17 cellular contexts compared by ENCODE assay signal in the genomic region with DNA sequence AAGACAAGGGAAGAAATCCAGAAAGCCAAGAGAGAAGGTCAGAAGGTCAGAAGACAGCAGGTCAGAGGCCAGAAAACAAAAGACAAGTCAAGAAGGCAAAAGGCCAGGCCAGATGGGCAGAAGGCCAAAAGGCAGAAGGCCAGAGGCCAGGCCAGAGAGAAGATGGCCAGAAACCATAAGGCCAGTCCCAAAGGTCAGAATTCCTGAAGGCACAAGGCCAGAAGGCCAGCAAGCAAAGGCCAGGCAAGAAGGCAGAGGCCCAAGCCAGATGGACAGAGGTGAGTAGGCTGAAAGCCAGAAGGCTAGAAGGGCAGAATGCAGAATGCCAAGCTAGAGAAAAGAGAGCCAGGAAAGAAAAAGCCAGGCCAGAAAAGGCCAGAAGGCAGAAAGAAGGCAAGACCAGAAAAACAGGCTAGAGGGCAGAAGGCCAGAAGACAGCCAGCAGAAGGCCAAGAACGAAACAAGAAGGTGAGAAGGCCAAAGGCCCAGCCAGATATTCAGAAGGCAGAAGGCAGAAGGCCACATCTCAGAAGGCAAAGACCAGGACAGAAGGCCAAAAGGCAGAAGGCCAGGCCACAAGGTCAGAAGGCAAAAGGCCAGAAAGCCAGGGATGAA.
DNase-seq lines count a peak whose midpoint lies in the region; ATAC-seq, FAIRE-seq and TF ChIP-seq lines count a peak whose summit lies in the region.
"Had no signal": no experiment of that assay in that cellular context is flagged by ENCODE, and none has a peak within 500 bp of the region (broad histone marks: within the 10 kb centered on the region; RNA-seq: fewer than 3 reads in every experiment).

No MANE protein-coding gene starts in this region.

- DNase-seq in HepG2 (ENCODE audit: low spot score): no peak
- DNase-seq in esophagus muscularis mucosa (ENCODE audit: extremely low spot score): peak; percentile 68
- DNase-seq in globus pallidus (ENCODE audit: low spot score): no peak
- no peak for DNase-seq in NCI-H187 treated with DMSO at 0.1 percent for 48 hours (lab: John Stamatoyannopoulos, UW)
- DNase-seq: 8988T; CD4-positive, alpha-beta T cell; DMS153; DMS79 treated with DMSO at 0.1 percent for 48 hours; H9; KG1 had no signal

- ATAC-seq in HepG2 (no peak), GM18511 (IDR thresholded peaks at IDR 0.05; ENCODE audit: unreplicated experiment) (no peak)
- ATAC-seq: GM12878 had no signal

- no peak for TF ChIP-seq POLR2A in HepG2 (IDR thresholded peaks at IDR 0.05; ENCODE audit: insufficient read depth in 1 of 2, low read depth in 2 of 2, low read length in 2 of 2)
- TF ChIP-seq POLR2A in esophagus muscularis mucosa (IDR thresholded peaks at IDR 0.05; ENCODE audit: low read depth): no peak

- H3K4me3 ChIP-seq in liver (ENCODE audit: low read depth in 1 of 3, low read length in 3 of 3): no peak overlapping the region
- H3K4me3 ChIP-seq in HepG2 (replicated peaks in 1 of 3; ENCODE audit: insufficient read depth in 1 of 3, low read depth in 2 of 3, low read length in 3 of 3): no peak overlapping the region
- no peak overlapping the region for H3K4me3 ChIP-seq in esophagus muscularis mucosa
- peak overlapping the region in 2 of 3 donors; percentile 10 to 29 for H3K4me3 ChIP-seq in skeletal muscle tissue (ENCODE audit: low read length in 3 of 3)
- H3K4me3 ChIP-seq: BLaER1 treated with 17β-estradiol and CSF1 and Interleukin-3, amounts not matched to agents 10 nM and 100 nM; GM12878 had no signal

- POLR2A ChIA-PET in HepG2 (lab: Yijun Ruan, JAX): no interaction called here

- H3K36me3 ChIP-seq in liver (ENCODE audit: control insufficient read depth in 4 of 4, insufficient read depth in 3 of 4, low read depth in 1 of 4, low read length in 3 of 4): no peaks in the 10 kb centered on the region
- H3K36me3 ChIP-seq in HepG2 (replicated peaks in 1 of 2; ENCODE audit: control insufficient read depth in 1 of 2, insufficient read depth in 2 of 2, low read length in 2 of 2): no peaks in the 10 kb centered on the region
- H3K36me3 ChIP-seq in esophagus muscularis mucosa: no peaks in the 10 kb centered on the region
- no peaks in the 10 kb centered on the region for H3K36me3 ChIP-seq in skeletal muscle tissue (ENCODE audit: control insufficient read depth in 3 of 3, insufficient read depth in 3 of 3, low read length in 3 of 3)
- H3K36me3 ChIP-seq: BLaER1 treated with 17β-estradiol and CSF1 and Interleukin-3, amounts not matched to agents 10 nM and 100 nM had no signal

- H3K4me1 ChIP-seq in liver (ENCODE audit: control insufficient read depth in 4 of 4, insufficient read depth in 4 of 4, low read length in 3 of 4): peaks cover 3 to 34% (median 22%) of the 10 kb centered on the region in 4 donors
- H3K4me1 ChIP-seq in HepG2 (ENCODE audit: insufficient read depth, low read length): no peaks in the 10 kb centered on the region
- peaks cover 19 to 43% (median 26%) of the 10 kb centered on the region in 4 donors for H3K4me1 ChIP-seq in esophagus muscularis mucosa
- H3K4me1 ChIP-seq in skeletal muscle tissue (ENCODE audit: control insufficient read depth in 3 of 3, insufficient read depth in 3 of 3, low read length in 3 of 3): peaks cover 16 to 31% (median 24%) of the 10 kb centered on the region in 3 donors

- in situ Hi-C loops in HepG2 (cut with HindIII; ENCODE audit: extremely low pct_ligation_motif_present, low pct_unique_long_range_greater_than_20kb): no loop called here

- TF ChIP-seq EP300 in HepG2 (IDR thresholded peaks at IDR 0.05; ENCODE audit: low read depth in 2 of 2, low read length in 2 of 2) (no peak), HepG2 (CRISPR knock-in tag; IDR thresholded peaks at IDR 0.05; ENCODE audit: borderline replicate concordance) (no peak), esophagus muscularis mucosa (IDR thresholded peaks at IDR 0.05) (no peak)

- H3K9ac ChIP-seq in liver (ENCODE audit: low read depth in 1 of 2, low read length in 2 of 2) (no peak overlapping the region), HepG2 (ENCODE audit: insufficient read depth, low read depth, low read length) (no peak overlapping the region), skeletal muscle tissue (ENCODE audit: low read depth in 1 of 3, low read length in 3 of 3) (no peak overlapping the region)
- H3K9ac ChIP-seq: BLaER1 treated with 17β-estradiol and CSF1 and Interleukin-3, amounts not matched to agents 10 nM and 100 nM had no signal

- TF ChIP-seq RAD21 in liver (IDR thresholded peaks at IDR 0.05) (no peak), HepG2 (CRISPR knock-in tag; IDR thresholded peaks at IDR 0.05) (no peak)

- no TSS peak for BruUV-seq in HepG2 (replicated peaks; lab: Mats Ljungman, UMichigan)

- CTCF ChIA-PET in HepG2 (lab: Yijun Ruan, JAX; ENCODE audit: low intra/inter-chr PET ratio, low total read pairs): no interaction called here

- no peaks in the 10 kb centered on the region for H3K79me2 ChIP-seq in HepG2 (ENCODE audit: insufficient read depth, low read length)

- TF ChIP-seq CTCF in liver (IDR thresholded peaks at IDR 0.05; ENCODE audit: low read depth, low read length, missing input control): no peak
- no peak for TF ChIP-seq CTCF in HepG2 (CRISPR knock-in tag; IDR thresholded peaks at IDR 0.05)
- no peak for TF ChIP-seq CTCF in esophagus muscularis mucosa (IDR thresholded peaks at IDR 0.05)

- H3K9me3 ChIP-seq in liver (ENCODE audit: control insufficient read depth in 4 of 4, low read length in 3 of 4) (no peaks in the 10 kb centered on the region), HepG2 (ENCODE audit: low read length) (peaks cover 98% of the 10 kb centered on the region), esophagus muscularis mucosa (peaks cover 0 to 39% (median 16%) of the 10 kb centered on the region in 4 donors), skeletal muscle tissue (ENCODE audit: control insufficient read depth in 3 of 3, low read length in 3 of 3) (peaks cover 0 to 12% (median 7%) of the 10 kb centered on the region in 3 donors)

- no peak for FAIRE-seq in HepG2 (lab: Jason Lieb, UNC)
- FAIRE-seq: GM12878, GM19239, H1 had no signal

- H4K20me1 ChIP-seq in HepG2 (ENCODE audit: insufficient read depth, low read length): no peaks in the 10 kb centered on the region
- H4K20me1 ChIP-seq: BLaER1 treated with 17β-estradiol and CSF1 and Interleukin-3, amounts not matched to agents 10 nM and 100 nM had no signal

- intact Hi-C loops in HepG2 (cut with micrococcal nuclease; ENCODE audit: unreplicated experiment): no loop called here
- intact Hi-C loops in esophagus muscularis mucosa (cut with DNase I): no loop called here

- H3K27me3 ChIP-seq in liver (ENCODE audit: control insufficient read depth in 4 of 4, insufficient read depth in 4 of 4, low read length in 3 of 4): no peaks in the 10 kb centered on the region
- no peaks in the 10 kb centered on the region for H3K27me3 ChIP-seq in HepG2 (ENCODE audit: control insufficient read depth in 1 of 2, insufficient read depth in 2 of 2, low read length in 2 of 2)
- no peaks in the 10 kb centered on the region for H3K27me3 ChIP-seq in esophagus muscularis mucosa
- no peaks in the 10 kb centered on the region for H3K27me3 ChIP-seq in skeletal muscle tissue (ENCODE audit: control insufficient read depth in 3 of 3, insufficient read depth in 3 of 3, low read length in 3 of 3)
- H3K27me3 ChIP-seq: BLaER1 treated with 17β-estradiol and CSF1 and Interleukin-3, amounts not matched to agents 10 nM and 100 nM had no signal

- H2AFZ ChIP-seq in HepG2 (ENCODE audit: low read length): no peak overlapping the region

- H3K27ac ChIP-seq in liver (ENCODE audit: low read depth in 1 of 2, low read length in 2 of 2) (no peak overlapping the region), HepG2 (ENCODE audit: extremely low read length, insufficient read depth, low read length) (no peak overlapping the region), esophagus muscularis mucosa (replicated peaks in 1 of 4) (no peak overlapping the region), skeletal muscle tissue (ENCODE audit: low read depth, low read length) (no peak overlapping the region)

- 48% methylated on average over 1 of the region's 1 CpG for WGBS in liver
- WGBS in HepG2 (ENCODE audit: low lambda C conversion rate): 0% methylated on average over 1 of the region's 1 CpG
- WGBS in esophagus muscularis mucosa: 81% methylated on average over 1 of the region's 1 CpG

- H3K4me2 ChIP-seq in HepG2 (ENCODE audit: low read depth, low read length): no peak overlapping the region

TF ChIP-seq in liver, 16 proteins besides CTCF, POLR2A, EP300 and RAD21 (continues in another document):
- TF ChIP-seq YY1 (IDR thresholded peaks at IDR 0.05) (peak; percentile 22), HNF4A (conservative IDR thresholded peaks at IDR 0.05) (peak; percentile 91 to 92)
- TF ChIP-seq, protein P1, sequence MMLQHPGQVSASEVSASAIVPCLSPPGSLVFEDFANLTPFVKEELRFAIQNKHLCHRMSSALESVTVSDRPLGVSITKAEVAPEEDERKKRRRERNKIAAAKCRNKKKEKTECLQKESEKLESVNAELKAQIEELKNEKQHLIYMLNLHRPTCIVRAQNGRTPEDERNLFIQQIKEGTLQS (IDR thresholded peaks at IDR 0.05): no peak

TF ChIP-seq in HepG2, 621 proteins besides CTCF, POLR2A, EP300 and RAD21 (continues in another document):
- TF ChIP-seq ZBTB21 (CRISPR knock-in tag; IDR thresholded peaks at IDR 0.05) (no peak), PHF8 (CRISPR knock-in tag; IDR thresholded peaks at IDR 0.05) (no peak), U2AF2 (IDR thresholded peaks at IDR 0.05; ENCODE audit: low read depth, low read length) (no peak)
- TF ChIP-seq, protein P2, sequence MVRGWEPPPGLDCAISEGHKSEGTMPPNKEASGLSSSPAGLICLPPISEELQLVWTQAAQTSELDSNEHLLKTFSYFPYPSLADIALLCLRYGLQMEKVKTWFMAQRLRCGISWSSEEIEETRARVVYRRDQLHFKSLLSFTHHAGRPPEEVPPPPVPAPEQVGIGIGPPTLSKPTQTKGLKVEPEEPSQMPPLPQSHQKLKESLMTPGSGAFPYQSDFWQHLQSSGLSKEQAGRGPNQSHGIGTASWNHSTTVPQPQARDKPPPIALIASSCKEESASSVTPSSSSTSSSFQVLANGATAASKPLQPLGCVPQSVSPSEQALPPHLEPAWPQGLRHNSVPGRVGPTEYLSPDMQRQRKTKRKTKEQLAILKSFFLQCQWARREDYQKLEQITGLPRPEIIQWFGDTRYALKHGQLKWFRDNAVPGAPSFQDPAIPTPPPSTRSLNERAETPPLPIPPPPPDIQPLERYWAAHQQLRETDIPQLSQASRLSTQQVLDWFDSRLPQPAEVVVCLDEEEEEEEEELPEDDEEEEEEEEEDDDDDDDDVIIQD (CRISPR knock-in tag; IDR thresholded peaks at IDR 0.05; ENCODE audit: low read depth): no peak

Comparison
In these comparisons a context has a peak if more than half of its experiments do, and no peak if none do; other contexts are left out.
1. H3K4me3 ChIP-seq: peak in skeletal muscle tissue (2 of 3); none in liver (0 of 3), HepG2 (0 of 3) and esophagus muscularis mucosa (0 of 4).